ENCODE assay signal across 16 cellular contexts in the genomic region with DNA sequence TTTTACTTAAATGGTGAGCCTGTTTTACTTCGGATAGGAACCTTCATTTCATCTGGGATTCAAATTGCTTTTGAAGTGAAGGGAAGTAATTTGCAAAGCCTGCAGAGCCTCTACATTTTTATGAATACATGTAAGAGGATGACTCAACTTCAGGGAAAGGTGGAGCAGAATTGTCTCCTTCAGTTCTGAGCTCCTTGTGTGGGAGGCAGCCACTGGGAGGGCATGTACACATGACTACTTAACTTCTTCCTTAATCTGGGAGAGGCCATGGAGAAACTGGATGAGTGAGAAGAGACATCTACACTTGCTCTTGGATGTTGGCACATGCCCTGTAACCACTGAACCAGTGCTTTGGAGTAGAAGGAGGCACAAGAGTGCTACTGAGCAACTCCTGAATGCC.
"Had no signal": no experiment of that assay in that cellular context is flagged by ENCODE, and none has a peak within 500 bp of the region (broad histone marks: within the 10 kb centered on the region; RNA-seq: fewer than 3 reads in every experiment).

No MANE protein-coding gene starts in this region.

- H3K27me3 Mint-ChIP-seq: activated CD4-positive, alpha-beta T cell treated with anti-CD3 and anti-CD28 coated beads, Interleukin-2, amount 10 ng/mL, durations not matched to agents 7 days and 5 days; natural killer cell treated with Interleukin-12 subunit alpha and Interleukin-12 subunit beta and Interleukin-15 and Interleukin-18, amount 100 ng/mL, for 72 hours; T-helper 17 cell had no signal

- H3K9me3 ChIP-seq: psoas muscle, sigmoid colon, upper lobe of right lung had no signal

- H3K27me3 ChIP-seq: brain microvascular endothelial cell, sigmoid colon, upper lobe of right lung had no signal

- H3K4me3 Mint-ChIP-seq: activated CD4-positive, alpha-beta T cell treated with anti-CD3 and anti-CD28 coated beads, Interleukin-2, amount 10 ng/mL, durations not matched to agents 7 days and 5 days; natural killer cell treated with Interleukin-12 subunit alpha and Interleukin-12 subunit beta and Interleukin-15 and Interleukin-18, amount 100 ng/mL, for 72 hours; T-helper 17 cell had no signal

- H3K4me1 Mint-ChIP-seq: activated CD4-positive, alpha-beta T cell treated with anti-CD3 and anti-CD28 coated beads, Interleukin-2, amount 10 ng/mL, durations not matched to agents 7 days and 5 days; T-helper 17 cell had no signal

- H3K4me1 ChIP-seq: psoas muscle, upper lobe of right lung had no signal

- ATAC-seq: left lobe of liver; natural killer cell treated with Interleukin-12 subunit alpha and Interleukin-12 subunit beta and Interleukin-15 and Interleukin-18, amount 100 ng/mL, for 72 hours; psoas muscle; stimulated activated naive CD8-positive, alpha-beta T cell treated with anti-CD3 and anti-CD28 coated beads, Interleukin-15, Interleukin-2, amounts not matched to agents 100 U/mL and 50 U/mL, for 24 hours; T-helper 17 cell; upper lobe of right lung had no signal

- H3K9me3 Mint-ChIP-seq: activated CD4-positive, alpha-beta T cell treated with anti-CD3 and anti-CD28 coated beads, Interleukin-2, amount 10 ng/mL, durations not matched to agents 7 days and 5 days; activated T-helper 2 cell treated with anti-CD3 and anti-CD28 coated beads, Interferon-gamma antibody, Interleukin-2, Interleukin-4, amounts not matched to agents 10 μg/mL and 5 μg/mL and 100 μg/mL, durations not matched to agents 14 hours and 24 hours and 36 hours had no signal

- H3K36me3 ChIP-seq: brain microvascular endothelial cell, sigmoid colon, upper lobe of right lung had no signal

- DNase-seq: activated CD4-positive, alpha-beta T cell treated with anti-CD3 and anti-CD28 coated beads, Interleukin-2, amount 10 ng/mL, durations not matched to agents 7 days and 5 days; activated CD4-positive, CD25-positive, alpha-beta regulatory T cell; activated naive CD4-positive, alpha-beta T cell treated with anti-CD3 and anti-CD28 coated beads, Interleukin-2, amount 50 U/mL, for 16 hours; brain microvascular endothelial cell; hypothalamus; mammary epithelial cell; psoas muscle; sigmoid colon; stimulated activated CD4-positive, alpha-beta T cell treated with anti-CD3 and anti-CD28 coated beads, Interleukin-12 subunit alpha, Interleukin-12 subunit beta, amount 100 ng/mL, for 4 hours; stimulated activated naive CD8-positive, alpha-beta T cell treated with anti-CD3 and anti-CD28 coated beads, Interleukin-15, Interleukin-2, amounts not matched to agents 100 U/mL and 50 U/mL, for 24 hours; T-helper 17 cell; upper lobe of right lung had no signal

- H3K4me3 ChIP-seq: psoas muscle, sigmoid colon, upper lobe of right lung had no signal

- H3K27ac ChIP-seq: brain microvascular endothelial cell, psoas muscle, sigmoid colon, upper lobe of right lung had no signal

- H3K36me3 Mint-ChIP-seq: natural killer cell treated with Interleukin-12 subunit alpha and Interleukin-12 subunit beta and Interleukin-15 and Interleukin-18, amount 100 ng/mL, for 72 hours had no signal

- FAIRE-seq: TTC549 had no signal

- H3K27ac Mint-ChIP-seq: activated CD4-positive, alpha-beta T cell treated with anti-CD3 and anti-CD28 coated beads, Interleukin-2, amount 10 ng/mL, durations not matched to agents 7 days and 5 days; activated T-helper 2 cell treated with anti-CD3 and anti-CD28 coated beads, Interferon-gamma antibody, Interleukin-2, Interleukin-4, amounts not matched to agents 10 μg/mL and 5 μg/mL and 100 μg/mL, durations not matched to agents 14 hours and 24 hours and 36 hours; natural killer cell treated with Interleukin-12 subunit alpha and Interleukin-12 subunit beta and Interleukin-15 and Interleukin-18, amount 100 ng/mL, for 72 hours; T-helper 17 cell had no signal
